ENCODE assay signal across 13 cellular contexts in genomic region chr1:1298861-1299685, GRCh38. TPM values are rescaled to one million over a fixed set of nuclear protein-coding genes. Genes with fewer than 3 reads are reported as not detected.
DNase-seq lines count a peak whose midpoint lies in the region; ATAC-seq, FAIRE-seq and TF ChIP-seq lines count a peak whose summit lies in the region.
"Had no signal": no experiment of that assay in that cellular context is flagged by ENCODE, and none has a peak within 500 bp of the region (broad histone marks: within the 10 kb centered on the region; RNA-seq: fewer than 3 reads in every experiment).

No MANE protein-coding gene starts in this region.

- no peak for ATAC-seq in HepG2
- no peak for ATAC-seq in GM21367 (IDR thresholded peaks at IDR 0.05; ENCODE audit: unreplicated experiment)
- no peak for ATAC-seq in GM18873 (IDR thresholded peaks at IDR 0.05; ENCODE audit: low FRiP score, unreplicated experiment)

- in situ Hi-C loops in HepG2 (cut with HindIII; ENCODE audit: extremely low pct_ligation_motif_present, low pct_unique_long_range_greater_than_20kb): no loop called here

- H3K4me2 ChIP-seq in BLaER1 treated with 17β-estradiol and CSF1 and Interleukin-3, amounts not matched to agents 10 nM and 100 nM: peak overlapping the region; percentile 21 to 76 (median 68); a peak in 18 of 22 replicates
- H3K4me2 ChIP-seq in HepG2 (ENCODE audit: low read depth, low read length): no peak overlapping the region

- no peak overlapping the region for H3K4me3 ChIP-seq in BLaER1 treated with 17β-estradiol and CSF1 and Interleukin-3, amounts not matched to agents 10 nM and 100 nM
- no peak overlapping the region for H3K4me3 ChIP-seq in NB4 (ENCODE audit: low read depth, low read length)
- H3K4me3 ChIP-seq in HepG2 (replicated peaks in 1 of 3; ENCODE audit: insufficient read depth in 1 of 3, low read depth in 2 of 3, low read length in 3 of 3): no peak overlapping the region
- no peak overlapping the region for H3K4me3 ChIP-seq in effector memory CD4-positive, alpha-beta T cell (ENCODE audit: insufficient read depth, low read depth, low read length, poor library complexity, severe bottlenecking)
- H3K4me3 ChIP-seq: SK-N-MC had no signal

- H3K9me3 ChIP-seq in BLaER1 treated with 17β-estradiol and CSF1 and Interleukin-3, amounts not matched to agents 10 nM and 100 nM (replicated peaks in 1 of 11): no peaks in the 10 kb centered on the region
- H3K9me3 ChIP-seq in HepG2 (ENCODE audit: low read length): no peaks in the 10 kb centered on the region
- no peaks in the 10 kb centered on the region for H3K9me3 ChIP-seq in effector memory CD4-positive, alpha-beta T cell (ENCODE audit: control insufficient read depth, low read length)
- H3K9me3 ChIP-seq: neutrophil had no signal

- BruUV-seq in HepG2 (replicated peaks; lab: Mats Ljungman, UMichigan): no TSS peak

- no peak for FAIRE-seq in HepG2 (lab: Jason Lieb, UNC)

- CTCF ChIA-PET in HepG2 (lab: Yijun Ruan, JAX; ENCODE audit: low intra/inter-chr PET ratio, low total read pairs): no interaction called here

- H3K9ac ChIP-seq in BLaER1 treated with 17β-estradiol and CSF1 and Interleukin-3, amounts not matched to agents 10 nM and 100 nM: no peak overlapping the region
- no peak overlapping the region for H3K9ac ChIP-seq in HepG2 (ENCODE audit: insufficient read depth, low read depth, low read length)

- DNase-seq in NB4 (ENCODE audit: low read depth) (peak; percentile 46), anterior cingulate cortex (lab: John Stamatoyannopoulos, UW) (peak in 56 of 58 donors; percentile 19 to 97 (median 86)), HepG2 (ENCODE audit: low spot score) (no peak), GM19240 (ENCODE audit: insufficient read length, low spot score) (no peak)
- DNase-seq in effector memory CD4-positive, alpha-beta T cell: no peak
- DNase-seq: activated CD4-positive, alpha-beta T cell treated with anti-CD3 and anti-CD28 coated beads, Interleukin-2, amount 50 U/mL, for 48 hours; stimulated activated CD4-positive, alpha-beta T cell treated with anti-CD3 and anti-CD28 coated beads, Interleukin-2, amount 100 ng/mL, for 24 hours; stimulated activated naive CD8-positive, alpha-beta T cell treated with anti-CD3 and anti-CD28 coated beads, Interleukin-15, amount 100 ng/mL, for 72 hours had no signal

- TF ChIP-seq POLR2A in NB4 (IDR thresholded peaks at IDR 0.05; ENCODE audit: extremely low read depth, insufficient read length): no peak
- no peak for TF ChIP-seq POLR2A in HepG2 (IDR thresholded peaks at IDR 0.05; ENCODE audit: insufficient read depth in 1 of 2, low read depth in 2 of 2, low read length in 2 of 2)

- H2AFZ ChIP-seq in HepG2 (ENCODE audit: low read length): no peak overlapping the region

- peaks cover 2% of the 10 kb centered on the region for H3K79me2 ChIP-seq in HepG2 (ENCODE audit: insufficient read depth, low read length)

- no peak overlapping the region for H3K27ac ChIP-seq in BLaER1 treated with 17β-estradiol and CSF1 and Interleukin-3, amounts not matched to agents 10 nM and 100 nM
- no peak overlapping the region for H3K27ac ChIP-seq in HepG2 (ENCODE audit: extremely low read length, insufficient read depth, low read length)
- H3K27ac ChIP-seq in effector memory CD4-positive, alpha-beta T cell (ENCODE audit: insufficient read depth, low read length, poor library complexity, severe bottlenecking): no peak overlapping the region
- H3K27ac ChIP-seq: neutrophil, SK-N-MC had no signal

- TF ChIP-seq CTCF in NB4 (IDR thresholded peaks at IDR 0.05; ENCODE audit: low read depth, low read length): no peak
- no peak for TF ChIP-seq CTCF in HepG2 (CRISPR knock-in tag; IDR thresholded peaks at IDR 0.05)

- no peaks in the 10 kb centered on the region for H3K27me3 ChIP-seq in BLaER1 treated with 17β-estradiol and CSF1 and Interleukin-3, amounts not matched to agents 10 nM and 100 nM
- no peaks in the 10 kb centered on the region; a peak in 1 of 5 replicates for H3K27me3 ChIP-seq in HepG2 (ENCODE audit: control insufficient read depth in 1 of 2, insufficient read depth in 2 of 2, low read length in 2 of 2)
- no peaks in the 10 kb centered on the region for H3K27me3 ChIP-seq in effector memory CD4-positive, alpha-beta T cell (replicated peaks; ENCODE audit: control insufficient read depth, insufficient read depth, low read length, poor library complexity, severe bottlenecking)
- H3K27me3 ChIP-seq: neutrophil had no signal

- intact Hi-C loops in HepG2 (cut with micrococcal nuclease; ENCODE audit: unreplicated experiment): no loop called here

- H3K4me1 ChIP-seq in BLaER1 treated with 17β-estradiol and CSF1 and Interleukin-3, amounts not matched to agents 10 nM and 100 nM: peaks cover 18 to 35% (median 26%) of the 10 kb centered on the region in 10 experiments
- peaks cover 9% of the 10 kb centered on the region; the same call in 1 of the 2 replicates for H3K4me1 ChIP-seq in HepG2 (ENCODE audit: insufficient read depth, low read length)
- no peaks in the 10 kb centered on the region for H3K4me1 ChIP-seq in effector memory CD4-positive, alpha-beta T cell (ENCODE audit: control insufficient read depth, insufficient read depth, low read length, poor library complexity, severe bottlenecking)

- TF ChIP-seq EP300 in HepG2 (IDR thresholded peaks at IDR 0.05; ENCODE audit: low read depth in 2 of 2, low read length in 2 of 2) (no peak), HepG2 (CRISPR knock-in tag; IDR thresholded peaks at IDR 0.05; ENCODE audit: borderline replicate concordance) (no peak)

- peaks cover 0 to 35% (median 10%) of the 10 kb centered on the region in 11 experiments; a peak in 10 of 22 replicates for H3K36me3 ChIP-seq in BLaER1 treated with 17β-estradiol and CSF1 and Interleukin-3, amounts not matched to agents 10 nM and 100 nM
- no peaks in the 10 kb centered on the region; a peak in 1 of 5 replicates for H3K36me3 ChIP-seq in HepG2 (replicated peaks in 1 of 2; ENCODE audit: control insufficient read depth in 1 of 2, insufficient read depth in 2 of 2, low read length in 2 of 2)
- H3K36me3 ChIP-seq in effector memory CD4-positive, alpha-beta T cell (ENCODE audit: control insufficient read depth, insufficient read depth, low read length): no peaks in the 10 kb centered on the region

- POLR2A ChIA-PET in HepG2 (lab: Yijun Ruan, JAX): no interaction called here

- peaks cover 25 to 93% (median 54%) of the 10 kb centered on the region in 11 experiments; a peak in 21 of 22 replicates for H4K20me1 ChIP-seq in BLaER1 treated with 17β-estradiol and CSF1 and Interleukin-3, amounts not matched to agents 10 nM and 100 nM
- no peaks in the 10 kb centered on the region for H4K20me1 ChIP-seq in HepG2 (ENCODE audit: insufficient read depth, low read length)

- TF ChIP-seq RAD21 in HepG2 (CRISPR knock-in tag; IDR thresholded peaks at IDR 0.05): no peak

- WGBS in HepG2 (ENCODE audit: low lambda C conversion rate): 99% methylated on average over 14 of the region's 30 CpGs

RNA-seq across cellular contexts. Expression of gene ACAP3, which starts 8.7 kb away (rescaled TPM):
- total RNA-seq in HepG2 (2016; rRNA removed; fragmentation: Illumina TruSeq; extraction: Trizol): 16.4 and 29.4 TPM in 2 replicates
- total RNA-seq in HepG2 (2016; cell fraction: cytosol; rRNA removed; fragmentation: Illumina TruSeq; extraction: Trizol; ENCODE audit: low read depth): 10.4 and 10.9 TPM in 2 replicates
- 13.5 and 33.2 TPM in 2 replicates for total RNA-seq in HepG2 (2016; cell fraction: insoluble cytoplasmic fraction; rRNA removed; fragmentation: Illumina TruSeq; extraction: Trizol)
- total RNA-seq in HepG2 (2016; cell fraction: membrane; rRNA removed; fragmentation: Illumina TruSeq; extraction: Trizol): 10.5 and 11.3 TPM in 2 replicates
- total RNA-seq in HepG2 (2016; cell fraction: nucleus; rRNA removed; fragmentation: Illumina TruSeq; extraction: Trizol): 35.1 and 37.0 TPM in 2 replicates
- polyA plus RNA-seq in HepG2 (2011; rRNA removed): 50.8 and 56.3 TPM in 2 replicates
- polyA plus RNA-seq in HepG2 (2011; cell fraction: cytosol; rRNA removed): 13.0 and 18.3 TPM in 2 replicates
- 917 and 1,082 TPM in 2 replicates for polyA plus RNA-seq in HepG2 (2011; cell fraction: nucleus; rRNA removed)
- 32.6 and 50.5 TPM in 2 replicates for polyA plus RNA-seq in HepG2 (2012)
- polyA plus RNA-seq in HepG2 (2016; cell fraction: cytosol; fragmentation: Illumina TruSeq; extraction: Trizol; ENCODE audit: low read depth): 2.3 and 2.4 TPM in 2 replicates
- 11.7 and 14.4 TPM in 2 replicates for polyA plus RNA-seq in HepG2 (2016; cell fraction: insoluble cytoplasmic fraction; fragmentation: Illumina TruSeq; extraction: Trizol; ENCODE audit: low read depth)
- polyA plus RNA-seq in HepG2 (2016; cell fraction: membrane; fragmentation: Illumina TruSeq; extraction: Trizol; ENCODE audit: low read depth): 6.7 and 8.0 TPM in 2 replicates
- 144 and 162 TPM in 2 replicates for polyA plus RNA-seq in HepG2 (2016; cell fraction: nucleus; fragmentation: Illumina TruSeq; extraction: Trizol; ENCODE audit: insufficient read depth, low read depth)
- 19.2 and 70.6 TPM in 2 replicates for polyA minus RNA-seq in HepG2 (2011; rRNA and poly(A)+ RNA removed; ENCODE audit: low replicate concordance)
- polyA minus RNA-seq in HepG2 (2011; cell fraction: cytosol; rRNA and poly(A)+ RNA removed): 16.2 and 18.0 TPM in 2 replicates
- polyA minus RNA-seq in HepG2 (2011; cell fraction: nucleus; rRNA and poly(A)+ RNA removed): 47.0 and 52.1 TPM in 2 replicates

RNA-seq across cellular contexts. Expression of gene PUSL1, which starts 9.3 kb away (rescaled TPM):
- total RNA-seq in HepG2 (2016; rRNA removed; fragmentation: Illumina TruSeq; extraction: Trizol): 21.7 and 22.2 TPM in 2 replicates
- total RNA-seq in HepG2 (2016; cell fraction: cytosol; rRNA removed; fragmentation: Illumina TruSeq; extraction: Trizol; ENCODE audit: low read depth): 24.8 and 28.1 TPM in 2 replicates
- total RNA-seq in HepG2 (2016; cell fraction: insoluble cytoplasmic fraction; rRNA removed; fragmentation: Illumina TruSeq; extraction: Trizol): 20.1 and 22.6 TPM in 2 replicates
- total RNA-seq in HepG2 (2016; cell fraction: membrane; rRNA removed; fragmentation: Illumina TruSeq; extraction: Trizol): 31.7 and 36.4 TPM in 2 replicates
- 11.4 and 12.3 TPM in 2 replicates for total RNA-seq in HepG2 (2016; cell fraction: nucleus; rRNA removed; fragmentation: Illumina TruSeq; extraction: Trizol)
- 8.3 and 9.8 TPM in 2 replicates for polyA plus RNA-seq in HepG2 (2011; rRNA removed)
- 7.8 and 16.6 TPM in 2 replicates for polyA plus RNA-seq in HepG2 (2011; cell fraction: cytosol; rRNA removed)
- 25.8 and 26.1 TPM in 2 replicates for polyA plus RNA-seq in HepG2 (2011; cell fraction: nucleus; rRNA removed)
- 3.8 and 6.3 TPM in 2 replicates for polyA plus RNA-seq in HepG2 (2012)
- polyA plus RNA-seq in HepG2 (2016; cell fraction: cytosol; fragmentation: Illumina TruSeq; extraction: Trizol; ENCODE audit: low read depth): 31.1 and 33.4 TPM in 2 replicates
- 23.1 and 24.5 TPM in 2 replicates for polyA plus RNA-seq in HepG2 (2016; cell fraction: insoluble cytoplasmic fraction; fragmentation: Illumina TruSeq; extraction: Trizol; ENCODE audit: low read depth)
- polyA plus RNA-seq in HepG2 (2016; cell fraction: membrane; fragmentation: Illumina TruSeq; extraction: Trizol; ENCODE audit: low read depth): 29.1 and 32.2 TPM in 2 replicates
- polyA plus RNA-seq in HepG2 (2016; cell fraction: nucleus; fragmentation: Illumina TruSeq; extraction: Trizol; ENCODE audit: insufficient read depth, low read depth): 20.2 and 22.1 TPM in 2 replicates
- polyA minus RNA-seq in HepG2 (2011; rRNA and poly(A)+ RNA removed; ENCODE audit: low replicate concordance): 13.5 and 21.4 TPM in 2 replicates
- polyA minus RNA-seq in HepG2 (2011; cell fraction: cytosol; rRNA and poly(A)+ RNA removed): 5.6 and 5.9 TPM in 2 replicates
- polyA minus RNA-seq in HepG2 (2011; cell fraction: nucleus; rRNA and poly(A)+ RNA removed): 6.5 and 9.0 TPM in 2 replicates

RNA-seq across cellular contexts. Expression of gene SCNN1D, which starts 18.8 kb away (rescaled TPM):
- 0.93 and 2.6 TPM in 2 replicates for total RNA-seq in HepG2 (2016; rRNA removed; fragmentation: Illumina TruSeq; extraction: Trizol)
- 1.3 and 1.5 TPM in 2 replicates for total RNA-seq in HepG2 (2016; cell fraction: cytosol; rRNA removed; fragmentation: Illumina TruSeq; extraction: Trizol; ENCODE audit: low read depth)
- total RNA-seq in HepG2 (2016; cell fraction: insoluble cytoplasmic fraction; rRNA removed; fragmentation: Illumina TruSeq; extraction: Trizol): 0.73 and 3.1 TPM in 2 replicates
- total RNA-seq in HepG2 (2016; cell fraction: membrane; rRNA removed; fragmentation: Illumina TruSeq; extraction: Trizol): 1.5 and 1.9 TPM in 2 replicates
- total RNA-seq in HepG2 (2016; cell fraction: nucleus; rRNA removed; fragmentation: Illumina TruSeq; extraction: Trizol): 3.1 and 3.8 TPM in 2 replicates
- polyA plus RNA-seq in HepG2 (2011; rRNA removed): 2.3 and 4.7 TPM in 2 replicates
- 0.92 and 1.7 TPM in 2 replicates for polyA plus RNA-seq in HepG2 (2011; cell fraction: cytosol; rRNA removed)
- polyA plus RNA-seq in HepG2 (2011; cell fraction: nucleus; rRNA removed): 68.0 and 74.7 TPM in 2 replicates
- 1.8 and 2.2 TPM in 2 replicates for polyA plus RNA-seq in HepG2 (2012)
- polyA plus RNA-seq in HepG2 (2016; cell fraction: cytosol; fragmentation: Illumina TruSeq; extraction: Trizol; ENCODE audit: low read depth): 1.1 and 1.2 TPM in 2 replicates
- polyA plus RNA-seq in HepG2 (2016; cell fraction: insoluble cytoplasmic fraction; fragmentation: Illumina TruSeq; extraction: Trizol; ENCODE audit: low read depth): 0.84 and 1.3 TPM in 2 replicates
- 0.98 and 1.3 TPM in 2 replicates for polyA plus RNA-seq in HepG2 (2016; cell fraction: membrane; fragmentation: Illumina TruSeq; extraction: Trizol; ENCODE audit: low read depth)
- 12.7 and 13.3 TPM in 2 replicates for polyA plus RNA-seq in HepG2 (2016; cell fraction: nucleus; fragmentation: Illumina TruSeq; extraction: Trizol; ENCODE audit: insufficient read depth, low read depth)
- 0.30 and 1.8 TPM in 2 replicates for polyA minus RNA-seq in HepG2 (2011; rRNA and poly(A)+ RNA removed; ENCODE audit: low replicate concordance)
- polyA minus RNA-seq in HepG2 (2011; cell fraction: cytosol; rRNA and poly(A)+ RNA removed): 0.59 and 1.4 TPM in 2 replicates
- polyA minus RNA-seq in HepG2 (2011; cell fraction: nucleus; rRNA and poly(A)+ RNA removed): 1.9 and 2.9 TPM in 2 replicates

RNA-seq across cellular contexts. Expression of gene INTS11, which starts 25.4 kb away (rescaled TPM):
- total RNA-seq in HepG2 (2016; rRNA removed; fragmentation: Illumina TruSeq; extraction: Trizol): 46.4 and 52.8 TPM in 2 replicates
- 23.1 and 23.4 TPM in 2 replicates for total RNA-seq in HepG2 (2016; cell fraction: cytosol; rRNA removed; fragmentation: Illumina TruSeq; extraction: Trizol; ENCODE audit: low read depth)
- 37.6 and 53.6 TPM in 2 replicates for total RNA-seq in HepG2 (2016; cell fraction: insoluble cytoplasmic fraction; rRNA removed; fragmentation: Illumina TruSeq; extraction: Trizol)
- total RNA-seq in HepG2 (2016; cell fraction: membrane; rRNA removed; fragmentation: Illumina TruSeq; extraction: Trizol): 22.1 and 22.9 TPM in 2 replicates
- total RNA-seq in HepG2 (2016; cell fraction: nucleus; rRNA removed; fragmentation: Illumina TruSeq; extraction: Trizol): 43.7 and 54.4 TPM in 2 replicates
- polyA plus RNA-seq in HepG2 (2011; rRNA removed): 94.8 and 104 TPM in 2 replicates
- 80.0 and 107 TPM in 2 replicates for polyA plus RNA-seq in HepG2 (2011; cell fraction: cytosol; rRNA removed)
- 412 and 553 TPM in 2 replicates for polyA plus RNA-seq in HepG2 (2011; cell fraction: nucleus; rRNA removed)
- 69.0 and 86.1 TPM in 2 replicates for polyA plus RNA-seq in HepG2 (2012)
- 11.0 and 11.1 TPM in 2 replicates for polyA plus RNA-seq in HepG2 (2016; cell fraction: cytosol; fragmentation: Illumina TruSeq; extraction: Trizol; ENCODE audit: low read depth)
- polyA plus RNA-seq in HepG2 (2016; cell fraction: insoluble cytoplasmic fraction; fragmentation: Illumina TruSeq; extraction: Trizol; ENCODE audit: low read depth): 38.3 and 53.4 TPM in 2 replicates
- polyA plus RNA-seq in HepG2 (2016; cell fraction: membrane; fragmentation: Illumina TruSeq; extraction: Trizol; ENCODE audit: low read depth): 14.8 and 15.0 TPM in 2 replicates
- polyA plus RNA-seq in HepG2 (2016; cell fraction: nucleus; fragmentation: Illumina TruSeq; extraction: Trizol; ENCODE audit: insufficient read depth, low read depth): 173 and 181 TPM in 2 replicates
- polyA minus RNA-seq in HepG2 (2011; rRNA and poly(A)+ RNA removed; ENCODE audit: low replicate concordance): 120 and 176 TPM in 2 replicates
- polyA minus RNA-seq in HepG2 (2011; cell fraction: cytosol; rRNA and poly(A)+ RNA removed): 37.5 and 38.1 TPM in 2 replicates
- polyA minus RNA-seq in HepG2 (2011; cell fraction: nucleus; rRNA and poly(A)+ RNA removed): 64.4 and 69.0 TPM in 2 replicates

RNA-seq across cellular contexts. Expression of gene UBE2J2, which starts 25.4 kb away (rescaled TPM):
- total RNA-seq in HepG2 (2016; rRNA removed; fragmentation: Illumina TruSeq; extraction: Trizol): 22.1 and 29.4 TPM in 2 replicates
- 19.3 and 24.9 TPM in 2 replicates for total RNA-seq in HepG2 (2016; cell fraction: cytosol; rRNA removed; fragmentation: Illumina TruSeq; extraction: Trizol; ENCODE audit: low read depth)
- total RNA-seq in HepG2 (2016; cell fraction: insoluble cytoplasmic fraction; rRNA removed; fragmentation: Illumina TruSeq; extraction: Trizol): 21.8 and 31.9 TPM in 2 replicates
- total RNA-seq in HepG2 (2016; cell fraction: membrane; rRNA removed; fragmentation: Illumina TruSeq; extraction: Trizol): 32.2 and 38.5 TPM in 2 replicates
- total RNA-seq in HepG2 (2016; cell fraction: nucleus; rRNA removed; fragmentation: Illumina TruSeq; extraction: Trizol): 23.9 and 27.0 TPM in 2 replicates
- polyA plus RNA-seq in HepG2 (2011; rRNA removed): 25.4 and 28.8 TPM in 2 replicates
- polyA plus RNA-seq in HepG2 (2011; cell fraction: cytosol; rRNA removed): 25.8 and 32.1 TPM in 2 replicates
- 48.5 and 56.3 TPM in 2 replicates for polyA plus RNA-seq in HepG2 (2011; cell fraction: nucleus; rRNA removed)
- polyA plus RNA-seq in HepG2 (2012): 31.0 and 32.3 TPM in 2 replicates
- 26.4 and 36.1 TPM in 2 replicates for polyA plus RNA-seq in HepG2 (2016; cell fraction: cytosol; fragmentation: Illumina TruSeq; extraction: Trizol; ENCODE audit: low read depth)
- 38.0 and 48.6 TPM in 2 replicates for polyA plus RNA-seq in HepG2 (2016; cell fraction: insoluble cytoplasmic fraction; fragmentation: Illumina TruSeq; extraction: Trizol; ENCODE audit: low read depth)
- 40.9 and 46.8 TPM in 2 replicates for polyA plus RNA-seq in HepG2 (2016; cell fraction: membrane; fragmentation: Illumina TruSeq; extraction: Trizol; ENCODE audit: low read depth)
- polyA plus RNA-seq in HepG2 (2016; cell fraction: nucleus; fragmentation: Illumina TruSeq; extraction: Trizol; ENCODE audit: insufficient read depth, low read depth): 70.6 and 77.2 TPM in 2 replicates
- polyA minus RNA-seq in HepG2 (2011; rRNA and poly(A)+ RNA removed; ENCODE audit: low replicate concordance): 19.8 and 25.0 TPM in 2 replicates
- polyA minus RNA-seq in HepG2 (2011; cell fraction: cytosol; rRNA and poly(A)+ RNA removed): 15.5 and 16.0 TPM in 2 replicates
- 18.6 and 26.4 TPM in 2 replicates for polyA minus RNA-seq in HepG2 (2011; cell fraction: nucleus; rRNA and poly(A)+ RNA removed)

Comparison
In these comparisons a context has a peak if more than half of its experiments do, and no peak if none do; other contexts are left out.
1. DNase-seq: peak in NB4 (single experiment) and anterior cingulate cortex (56 of 58); none in HepG2 (single experiment), effector memory CD4-positive, alpha-beta T cell (0 of 3) and GM19240 (single experiment).